23 cellular contexts compared by ENCODE assay signal in the genomic region with DNA sequence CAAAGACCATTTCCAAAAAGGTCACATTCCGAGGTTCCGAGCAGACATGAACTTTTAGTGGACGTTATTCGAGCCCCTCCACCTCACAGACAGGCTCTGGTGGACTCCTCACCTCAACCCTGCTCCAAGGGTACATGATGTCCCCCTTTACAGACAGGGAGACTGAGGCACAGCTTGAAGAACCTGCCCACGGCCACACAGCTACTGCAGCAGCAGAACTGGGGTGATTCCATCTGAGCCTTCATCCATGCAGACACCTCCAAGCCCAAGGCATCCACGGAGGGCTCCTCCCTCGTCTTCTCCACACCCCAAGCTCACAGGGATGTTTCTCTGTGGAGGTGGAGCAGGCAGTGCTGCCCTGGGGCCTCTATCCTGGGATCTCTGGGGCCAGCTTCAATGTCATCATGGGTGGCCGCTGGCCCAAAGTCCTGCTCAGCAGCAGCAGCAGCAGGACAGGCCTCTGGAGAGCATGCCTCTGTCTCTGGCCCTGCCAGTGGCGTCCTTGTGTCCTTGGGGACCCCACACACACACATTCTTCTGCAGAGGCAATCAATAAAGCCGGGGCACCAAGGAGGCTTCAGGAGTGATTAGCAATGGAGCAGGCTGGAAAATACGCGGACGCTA. TPM values are rescaled to one million over a fixed set of nuclear protein-coding genes. Genes with fewer than 3 reads are reported as not detected.
DNase-seq lines count a peak whose midpoint lies in the region; ATAC-seq and TF ChIP-seq lines count a peak whose summit lies in the region.
"Had no signal": no experiment of that assay in that cellular context is flagged by ENCODE, and none has a peak within 500 bp of the region (broad histone marks: within the 10 kb centered on the region; RNA-seq: fewer than 3 reads in every experiment).

No MANE protein-coding gene starts in this region.

- peaks cover 6% of the 10 kb centered on the region for H3K9me3 ChIP-seq in left ventricle myocardium inferior (replicated peaks)
- H3K9me3 ChIP-seq: BE2C, body of pancreas, transverse colon had no signal

- H3K36me3 ChIP-seq in left ventricle myocardium inferior = no peaks in the 10 kb centered on the region
- H3K36me3 ChIP-seq: transverse colon had no signal

- peaks cover 5% of the 10 kb centered on the region for H3K27me3 Mint-ChIP-seq in glutamatergic neuron (ENCODE audit: unreplicated experiment)
- no peaks in the 10 kb centered on the region for H3K27me3 Mint-ChIP-seq in progenitor cell of endocrine pancreas
- H3K27me3 Mint-ChIP-seq: activated CD4-positive, alpha-beta T cell treated with anti-CD3 and anti-CD28 coated beads, Interleukin-2, amount 10 ng/mL, durations not matched to agents 24 days and 14 days; activated naive CD8-positive, alpha-beta T cell treated with anti-CD3 and anti-CD28 coated beads, Interleukin-2, amount 50 U/mL, for 24 hours had no signal

- peaks cover 11% of the 10 kb centered on the region for H3K4me1 ChIP-seq in left ventricle myocardium inferior
- H3K4me1 ChIP-seq: transverse colon had no signal

- peaks cover 16% of the 10 kb centered on the region for H3K36me3 Mint-ChIP-seq in glutamatergic neuron (ENCODE audit: unreplicated experiment)
- H3K36me3 Mint-ChIP-seq in progenitor cell of endocrine pancreas (ENCODE audit: insufficient read depth) = peaks cover 16% of the 10 kb centered on the region

- H3K27ac ChIP-seq in left ventricle myocardium inferior (replicated peaks) = peak overlapping the region; percentile 46
- H3K27ac ChIP-seq: transverse colon had no signal

- TF ChIP-seq CTCF in left ventricle myocardium inferior (IDR thresholded peaks at IDR 0.05; ENCODE audit: borderline replicate concordance) = no peak
- no peak for TF ChIP-seq CTCF in glutamatergic neuron (IDR thresholded peaks at IDR 0.05; ENCODE audit: partially characterized antibody, unreplicated experiment)
- TF ChIP-seq CTCF in progenitor cell of endocrine pancreas (IDR thresholded peaks at IDR 0.05; ENCODE audit: unreplicated experiment) = no peak

- intact Hi-C loops in left ventricle myocardium inferior (cut with micrococcal nuclease) (no loop called here), Right ventricle myocardium inferior (cut with DNase I) (no loop called here)

- H3K4me3 Mint-ChIP-seq in glutamatergic neuron (ENCODE audit: unreplicated experiment) (no peak overlapping the region), progenitor cell of endocrine pancreas (ENCODE audit: low read depth) (peak overlapping the region; percentile 31)
- H3K4me3 Mint-ChIP-seq: activated CD4-positive, alpha-beta T cell treated with anti-CD3 and anti-CD28 coated beads, Interleukin-2, amount 10 ng/mL, durations not matched to agents 24 days and 14 days; activated naive CD8-positive, alpha-beta T cell treated with anti-CD3 and anti-CD28 coated beads, Interleukin-2, amount 50 U/mL, for 24 hours had no signal

- H3K9me3 Mint-ChIP-seq in glutamatergic neuron (ENCODE audit: unreplicated experiment) (peaks cover 16% of the 10 kb centered on the region), progenitor cell of endocrine pancreas (ENCODE audit: low read depth) (no peaks in the 10 kb centered on the region)
- H3K9me3 Mint-ChIP-seq: activated CD4-positive, alpha-beta T cell treated with anti-CD3 and anti-CD28 coated beads, Interleukin-2, amount 10 ng/mL, durations not matched to agents 24 days and 14 days; activated naive CD8-positive, alpha-beta T cell treated with anti-CD3 and anti-CD28 coated beads, Interleukin-2, amount 50 U/mL, for 24 hours; nephron had no signal

- H3K27me3 ChIP-seq in left ventricle myocardium inferior (ENCODE audit: low read depth) = no peaks in the 10 kb centered on the region
- H3K27me3 ChIP-seq: BE2C, body of pancreas, transverse colon had no signal

- DNase-seq in left ventricle myocardium inferior (no peak), Right ventricle myocardium inferior (ENCODE audit: missing footprints) (no peak), glutamatergic neuron (peak; percentile 51), progenitor cell of endocrine pancreas (ENCODE audit: low spot score, unreplicated experiment) (no peak), SIG-M5 treated with dmso at 0.1 percent for 504 hours (lab: John Stamatoyannopoulos, UW; ENCODE audit: unreplicated experiment) (no peak), DMS153 treated with DMSO at 0.1 percent for 48 hours (lab: John Stamatoyannopoulos, UW; ENCODE audit: unreplicated experiment) (no peak)
- no peak for DNase-seq in stimulated activated CD4-positive, alpha-beta T cell treated with anti-CD3 and anti-CD28 coated beads, Interleukin-12 subunit alpha, Interleukin-12 subunit beta, amount 100 ng/mL, for 4 hours
- DNase-seq: activated CD4-positive, alpha-beta T cell treated with anti-CD3 and anti-CD28 coated beads, Interleukin-2, amount 10 ng/mL, durations not matched to agents 24 days and 14 days; activated gamma-delta T cell treated with Interleukin-2 at 50 U/mL for 16 hours; activated naive CD8-positive, alpha-beta T cell treated with anti-CD3 and anti-CD28 coated beads, Interleukin-2, amount 50 U/mL, for 24 hours; activated T-cell treated with anti-CD3 and anti-CD28 coated beads, Interleukin-2, amount 50 U/mL, for 1 hour; BE2C; cerebellar nuclear complex; GDM1; MV-4-11; NCI-H446; stimulated activated naive CD4-positive, alpha-beta T cell treated with Interleukin-2 at 50 U/mL for 16 hours; T-helper 9 cell; transverse colon had no signal

- H3K4me3 ChIP-seq in left ventricle myocardium inferior = no peak overlapping the region
- H3K4me3 ChIP-seq: body of pancreas, transverse colon had no signal

- ATAC-seq in Right ventricle myocardium inferior = no peak
- ATAC-seq in HG03108 (IDR thresholded peaks at IDR 0.05; ENCODE audit: unreplicated experiment) = no peak
- ATAC-seq: activated naive CD8-positive, alpha-beta T cell treated with anti-CD3 and anti-CD28 coated beads, Interleukin-2, amount 50 U/mL, for 24 hours; HCT116 had no signal

- peaks cover 11% of the 10 kb centered on the region for H3K4me1 Mint-ChIP-seq in glutamatergic neuron (ENCODE audit: low read depth, unreplicated experiment)
- H3K4me1 Mint-ChIP-seq in progenitor cell of endocrine pancreas (ENCODE audit: low read depth) = peaks cover 19% of the 10 kb centered on the region
- H3K4me1 Mint-ChIP-seq: activated CD4-positive, alpha-beta T cell treated with anti-CD3 and anti-CD28 coated beads, Interleukin-2, amount 10 ng/mL, durations not matched to agents 24 days and 14 days; activated naive CD8-positive, alpha-beta T cell treated with anti-CD3 and anti-CD28 coated beads, Interleukin-2, amount 50 U/mL, for 24 hours had no signal

- no peak overlapping the region for H3K27ac Mint-ChIP-seq in glutamatergic neuron (ENCODE audit: unreplicated experiment)
- peak overlapping the region; percentile 91 for H3K27ac Mint-ChIP-seq in progenitor cell of endocrine pancreas
- H3K27ac Mint-ChIP-seq: activated CD4-positive, alpha-beta T cell treated with anti-CD3 and anti-CD28 coated beads, Interleukin-2, amount 10 ng/mL, durations not matched to agents 24 days and 14 days; activated naive CD8-positive, alpha-beta T cell treated with anti-CD3 and anti-CD28 coated beads, Interleukin-2, amount 50 U/mL, for 24 hours had no signal

RNA-seq across cellular contexts. Expression of a gene that starts 31.3 kb away (rescaled TPM):
- total RNA-seq in left ventricle myocardium inferior (195 TPM), Right ventricle myocardium inferior (160 TPM), glutamatergic neuron (ENCODE audit: unreplicated experiment) (16.0 TPM), progenitor cell of endocrine pancreas (41.8 and 46.6 TPM in 2 replicates)
